ENCODE assay signal across 17 cellular contexts in genomic region chr2:45879406-45879805, GRCh38.
DNase-seq lines count a peak whose midpoint lies in the region; ATAC-seq and TF ChIP-seq lines count a peak whose summit lies in the region.
"Had no signal": no experiment of that assay in that cellular context is flagged by ENCODE, and none has a peak within 500 bp of the region (broad histone marks: within the 10 kb centered on the region; RNA-seq: fewer than 3 reads in every experiment).

No MANE protein-coding gene starts in this region.

- ATAC-seq in HG03025 (IDR thresholded peaks at IDR 0.05; ENCODE audit: low FRiP score, unreplicated experiment), result no peak
- ATAC-seq: body of pancreas, Panc1 had no signal

- POLR2A ChIA-PET in OCI-LY7 (lab: Charles Lee), result interaction anchor here (0.8 to 1.1 kb wide), 2 partner anchors 35 to 141 kb away, joined by 3 read pairs; no protein-coding TSS in a partner anchor

- H4K20me1 ChIP-seq in OCI-LY7 (ENCODE audit: insufficient read depth, low read length), result no peaks in the 10 kb centered on the region

- H3K36me3 ChIP-seq in WERI-Rb-1 (no peaks in the 10 kb centered on the region), parathyroid adenoma (ENCODE audit: control insufficient read depth, insufficient read depth, low read length) (no peaks in the 10 kb centered on the region), OCI-LY7 (ENCODE audit: insufficient read depth, low read length) (no peaks in the 10 kb centered on the region)
- H3K36me3 ChIP-seq: colonic mucosa, thyroid gland had no signal

- H3K27ac ChIP-seq in WERI-Rb-1 (no peak overlapping the region), parathyroid adenoma (no peak overlapping the region), OCI-LY7 (ENCODE audit: low read depth, low read length, poor library complexity, severe bottlenecking) (no peak overlapping the region)
- H3K27ac ChIP-seq: BLaER1, body of pancreas, colonic mucosa, thyroid gland had no signal

- H3K27me3 ChIP-seq in WERI-Rb-1 (ENCODE audit: insufficient read depth, low read depth, severe bottlenecking), result no peaks in the 10 kb centered on the region
- H3K27me3 ChIP-seq in parathyroid adenoma (ENCODE audit: control insufficient read depth, insufficient read depth, low read length), result no peaks in the 10 kb centered on the region
- H3K27me3 ChIP-seq: BLaER1, body of pancreas, colonic mucosa, thyroid gland had no signal

- H3K4me2 ChIP-seq in parathyroid adenoma (ENCODE audit: low read length) (no peak overlapping the region), OCI-LY7 (ENCODE audit: low read length) (no peak overlapping the region)
- H3K4me2 ChIP-seq: BLaER1 had no signal

- H3K9me2 ChIP-seq in OCI-LY7 (ENCODE audit: insufficient read depth, low read length), result no peaks in the 10 kb centered on the region

- H3K4me3 ChIP-seq in WERI-Rb-1 (ENCODE audit: low read depth, low read length) (no peak overlapping the region), parathyroid adenoma (ENCODE audit: low read depth, low read length) (no peak overlapping the region), OCI-LY7 (ENCODE audit: low read depth, low read length, poor library complexity, severe bottlenecking) (no peak overlapping the region)
- H3K4me3 ChIP-seq: BLaER1, body of pancreas, colonic mucosa, thyroid gland had no signal

- H3K9me3 ChIP-seq in WERI-Rb-1 (ENCODE audit: severe bottlenecking) (peaks cover 15% of the 10 kb centered on the region), parathyroid adenoma (ENCODE audit: control insufficient read depth, low read length) (no peaks in the 10 kb centered on the region), OCI-LY7 (ENCODE audit: low read length) (peaks cover 9% of the 10 kb centered on the region; the same call in 1 of the 2 replicates)
- H3K9me3 ChIP-seq: body of pancreas, thyroid gland had no signal

- peak; percentile 82 for TF ChIP-seq CTCF in WERI-Rb-1 (IDR thresholded peaks at IDR 0.05; ENCODE audit: low read depth, low read length)
- TF ChIP-seq CTCF in parathyroid adenoma (IDR thresholded peaks at IDR 0.05), result peak; percentile 33
- TF ChIP-seq CTCF in OCI-LY7 (conservative IDR thresholded peaks at IDR 0.05; ENCODE audit: low read length), result no peak

- H3K79me2 ChIP-seq in parathyroid adenoma, result peaks cover 31% of the 10 kb centered on the region
- H3K79me2 ChIP-seq in OCI-LY7 (ENCODE audit: insufficient read depth, low read depth, low read length), result no peaks in the 10 kb centered on the region

- H2AFZ ChIP-seq in parathyroid adenoma (no peak overlapping the region), OCI-LY7 (ENCODE audit: low read length) (no peak overlapping the region)

- H3K9ac ChIP-seq in parathyroid adenoma, result no peak overlapping the region
- H3K9ac ChIP-seq: BLaER1 had no signal

- intact Hi-C loops in OCI-LY7 (cut with micrococcal nuclease; ENCODE audit: unreplicated experiment), result no loop called here

- CTCF ChIA-PET in OCI-LY7 (lab: Charles Lee; ENCODE audit: unreplicated experiment), result interaction anchor here (0.6 kb wide), 1 partner anchor 141 kb away, joined by 3 read pairs; no protein-coding TSS in a partner anchor

- BruUV-seq in OCI-LY7 (replicated peaks; lab: Mats Ljungman, UMichigan), result no TSS peak

- peak; percentile 22 for DNase-seq in DMS53 (lab: John Stamatoyannopoulos, UW)
- DNase-seq in DMS53 treated with DMSO at 0.1 percent for 48 hours (lab: John Stamatoyannopoulos, UW; ENCODE audit: unreplicated experiment), result no peak
- peak; percentile 35 for DNase-seq in HT-29 (ENCODE audit: low spot score)
- peak; percentile 53 for DNase-seq in WERI-Rb-1
- DNase-seq in OCI-LY7 (ENCODE audit: low spot score), result no peak
- DNase-seq in stimulated activated CD4-positive, alpha-beta T cell treated with anti-CD3 and anti-CD28 coated beads, Interleukin-2, amount 100 ng/mL, for 48 hours, result no peak
- DNase-seq: activated CD4-positive, CD25-positive, alpha-beta regulatory T cell; body of pancreas; colonic mucosa; HFFc6; NCI-H1436 treated with DMSO at 0.1 percent for 48 hours; NCI-H446 treated with DMSO at 0.1 percent for 48 hours; thyroid gland had no signal

- H3K4me1 ChIP-seq in parathyroid adenoma, result peaks cover 20% of the 10 kb centered on the region
- no peaks in the 10 kb centered on the region for H3K4me1 ChIP-seq in OCI-LY7 (ENCODE audit: insufficient read depth, low read length, poor library complexity, severe bottlenecking)
- H3K4me1 ChIP-seq: colonic mucosa had no signal

Comparison
In these comparisons a context has a peak if more than half of its experiments do, and no peak if none do; other contexts are left out.
1. DNase-seq: peak in DMS53 (single experiment), HT-29 (single experiment) and WERI-Rb-1 (single experiment); none in DMS53 treated with DMSO at 0.1 percent for 48 hours (single experiment), OCI-LY7 (single experiment) and stimulated activated CD4-positive, alpha-beta T cell treated with anti-CD3 and anti-CD28 coated beads, Interleukin-2, amount 100 ng/mL, for 48 hours (0 of 2).